31 cellular contexts compared by ENCODE assay signal in the genomic region with DNA sequence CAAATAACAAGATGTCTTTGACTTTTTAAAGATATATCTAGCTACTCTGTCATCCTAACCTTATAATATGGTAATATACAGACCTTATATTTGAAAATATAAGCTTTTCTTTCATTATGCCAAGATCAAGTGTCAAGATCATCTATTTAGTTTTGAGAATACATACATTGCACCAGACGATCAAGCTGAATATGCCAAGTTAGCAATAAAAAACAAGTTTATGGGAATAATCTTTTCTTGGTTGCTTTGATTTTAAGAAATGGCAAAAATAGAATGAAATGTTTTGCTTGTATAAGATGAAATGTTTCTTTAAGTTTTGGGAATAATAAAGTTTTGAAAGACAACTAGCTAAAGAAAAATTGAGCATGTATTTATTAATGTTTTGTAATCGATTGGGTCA.
"Had no signal": no experiment of that assay in that cellular context is flagged by ENCODE, and none has a peak within 500 bp of the region (broad histone marks: within the 10 kb centered on the region; RNA-seq: fewer than 3 reads in every experiment).

No MANE protein-coding gene starts in this region.

- H3K36me3 Mint-ChIP-seq: naive thymus-derived CD4-positive, alpha-beta T cell; natural killer cell; neural progenitor cell; stimulated activated naive B cell treated with anti-CD40 and anti-IgM and Interleukin-4, amounts not matched to agents 10 μg/mL and 1 μg/mL and 100 μg/mL, for 72 hours; type B pancreatic cell had no signal

- H2AFZ ChIP-seq: neural progenitor cell, parathyroid adenoma had no signal

- H3K4me2 ChIP-seq: neural progenitor cell, smooth muscle cell had no signal

- H3K4me3 ChIP-seq: neural progenitor cell, ovary, psoas muscle, skin epidermis, smooth muscle cell, spleen, suprapubic skin, testis, tibial artery, transverse colon, upper lobe of right lung, uterus had no signal

- H3K9me3 Mint-ChIP-seq: natural killer cell, nephron had no signal

- H3K9me3 ChIP-seq: ovary, psoas muscle, spleen, suprapubic skin, testis, tibial artery, transverse colon, upper lobe of right lung, uterus had no signal

- H3K4me3 Mint-ChIP-seq: naive thymus-derived CD4-positive, alpha-beta T cell; natural killer cell; nephron; neural progenitor cell; stimulated activated naive B cell treated with anti-CD40 and anti-IgM and Interleukin-4, amounts not matched to agents 10 μg/mL and 1 μg/mL and 100 μg/mL, for 72 hours; stimulated activated naive CD8-positive, alpha-beta T cell treated with anti-CD3 and anti-CD28 coated beads, Interleukin-15, amount 100 ng/mL, for 72 hours; type B pancreatic cell had no signal

- H3K9ac ChIP-seq: neural progenitor cell, parathyroid adenoma had no signal

- ATAC-seq: naive thymus-derived CD4-positive, alpha-beta T cell; natural killer cell; psoas muscle; right cardiac atrium; sciatic nerve; stimulated activated naive B cell treated with anti-CD40 and anti-IgM and Interleukin-4, amounts not matched to agents 10 μg/mL and 1 μg/mL and 100 μg/mL, for 72 hours; stimulated activated naive CD8-positive, alpha-beta T cell treated with anti-CD3 and anti-CD28 coated beads, Interleukin-15, amount 100 ng/mL, for 72 hours; upper lobe of right lung had no signal

- DNase-seq: naive thymus-derived CD4-positive, alpha-beta T cell; natural killer cell; occipital lobe; ovary; posterior cingulate gyrus; psoas muscle; right cardiac atrium; spleen; stimulated activated CD4-positive, alpha-beta T cell treated with anti-CD3 and anti-CD28 coated beads, Interleukin-12 subunit alpha, Interleukin-12 subunit beta, amount 100 ng/mL, for 4 hours; stimulated activated CD4-positive, alpha-beta T cell treated with anti-CD3 and anti-CD28 coated beads, Interleukin-1b, Interleukin-23, amount 100 ng/mL, for 48 hours; stimulated activated CD4-positive, alpha-beta T cell treated with anti-CD3 and anti-CD28 coated beads, Interleukin-4, amount 100 ng/mL, for 1 hour; stimulated activated CD4-positive, alpha-beta T cell treated with anti-CD3 and anti-CD28 coated beads, Interleukin-4, amount 100 ng/mL, for 4 hours; stimulated activated CD8-positive, alpha-beta memory T cell treated with anti-CD3 and anti-CD28 coated beads, Interleukin-4, amount 100 ng/mL, for 48 hours; stimulated activated naive B cell treated with anti-CD40 and anti-IgM and Interleukin-4, amounts not matched to agents 10 μg/mL and 1 μg/mL and 100 μg/mL, for 72 hours; stimulated activated naive CD4-positive, alpha-beta T cell treated with Interleukin-2 at 50 U/mL for 16 hours; stimulated activated naive CD8-positive, alpha-beta T cell treated with anti-CD3 and anti-CD28 coated beads, Interleukin-15, amount 100 ng/mL, for 72 hours; substantia nigra; testis; tibial artery; transverse colon; upper lobe of right lung; uterus had no signal

- H3K79me2 ChIP-seq: parathyroid adenoma had no signal

- H3K4me1 Mint-ChIP-seq: nephron, neural progenitor cell had no signal

- H3K27ac ChIP-seq: neural progenitor cell, ovary, parathyroid adenoma, psoas muscle, skin epidermis, spleen, suprapubic skin, testis, tibial artery, transverse colon, upper lobe of right lung, uterus had no signal

- H3K27ac Mint-ChIP-seq: naive thymus-derived CD4-positive, alpha-beta T cell; natural killer cell; nephron; neural progenitor cell; progenitor cell of endocrine pancreas; stimulated activated naive B cell treated with anti-CD40 and anti-IgM and Interleukin-4, amounts not matched to agents 10 μg/mL and 1 μg/mL and 100 μg/mL, for 72 hours; stimulated activated naive CD8-positive, alpha-beta T cell treated with anti-CD3 and anti-CD28 coated beads, Interleukin-15, amount 100 ng/mL, for 72 hours; type B pancreatic cell had no signal

- H3K27me3 ChIP-seq: neural progenitor cell, ovary, spleen, suprapubic skin, testis, tibial artery, transverse colon, upper lobe of right lung, uterus had no signal

- H3K4me1 ChIP-seq: neural progenitor cell, parathyroid adenoma, psoas muscle, suprapubic skin, testis, tibial artery, transverse colon, upper lobe of right lung, uterus had no signal

- H3K36me3 ChIP-seq: neural progenitor cell, ovary, spleen, suprapubic skin, tibial artery, transverse colon, upper lobe of right lung, uterus had no signal

- H3K27me3 Mint-ChIP-seq: stimulated activated naive CD8-positive, alpha-beta T cell treated with anti-CD3 and anti-CD28 coated beads, Interleukin-15, amount 100 ng/mL, for 72 hours had no signal
